ENCODE assay signal across 14 cellular contexts in the genomic region with DNA sequence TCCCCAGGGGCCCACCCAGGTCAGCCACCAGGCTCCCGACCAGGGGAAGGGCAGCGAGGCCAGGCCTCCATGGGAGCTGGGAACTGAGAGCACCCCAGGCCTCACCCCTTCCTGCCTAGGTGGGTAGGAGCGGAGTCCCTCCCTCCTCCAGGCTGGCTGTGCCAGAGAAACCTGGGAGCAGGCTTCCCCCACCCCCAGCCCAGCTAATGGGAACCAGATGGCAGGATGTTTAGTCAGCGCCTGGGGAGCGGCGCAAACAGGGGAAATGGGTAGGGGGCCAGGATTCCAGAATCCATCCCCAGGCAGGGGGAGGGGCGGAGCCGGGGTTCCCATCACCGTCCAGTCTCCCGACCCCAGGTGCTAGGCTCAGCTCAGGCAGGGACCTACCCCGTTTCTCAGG. TPM values are rescaled to one million over a fixed set of nuclear protein-coding genes. Genes with fewer than 3 reads are reported as not detected.
DNase-seq lines count a peak whose midpoint lies in the region; ATAC-seq and TF ChIP-seq lines count a peak whose summit lies in the region.
"Had no signal": no experiment of that assay in that cellular context is flagged by ENCODE, and none has a peak within 500 bp of the region (broad histone marks: within the 10 kb centered on the region; RNA-seq: fewer than 3 reads in every experiment).

No MANE protein-coding gene starts in this region.

- no peak overlapping the region for H2BK5ac ChIP-seq in mesenchymal stem cell (ENCODE audit: low read depth, low read length, poor library complexity, severe bottlenecking)

- H2AFZ ChIP-seq in mesenchymal stem cell (ENCODE audit: low read depth, low read length) = no peak overlapping the region

- H3K4me1 ChIP-seq in mesenchymal stem cell (ENCODE audit: control insufficient read depth, insufficient read depth, low read depth, low read length) = peaks cover 15% of the 10 kb centered on the region
- H3K4me1 ChIP-seq: prostate gland had no signal

- H3K4me2 ChIP-seq in mesenchymal stem cell (ENCODE audit: low read length, poor library complexity, severe bottlenecking) = no peak overlapping the region

- no peak for TF ChIP-seq CTCF in coronary artery (IDR thresholded peaks at IDR 0.05)

- H3K9ac ChIP-seq in mesenchymal stem cell (ENCODE audit: low read length) = peak overlapping the region; percentile 9

- H3K9me3 ChIP-seq in MG63 (no peaks in the 10 kb centered on the region), mesenchymal stem cell (ENCODE audit: control insufficient read depth, low read length) (no peaks in the 10 kb centered on the region)
- H3K9me3 ChIP-seq: prostate gland had no signal

- no peak overlapping the region for H3K4ac ChIP-seq in mesenchymal stem cell (ENCODE audit: low read depth in 1 of 2, low read length in 2 of 2)

- H3K23ac ChIP-seq in mesenchymal stem cell (ENCODE audit: low read length in 2 of 2) = no peak overlapping the region

- no peak overlapping the region for H3K14ac ChIP-seq in mesenchymal stem cell (ENCODE audit: low read length in 2 of 2)

- peak overlapping the region; percentile 78 to 91 for H3K27ac ChIP-seq in coronary artery
- H3K27ac ChIP-seq in mesenchymal stem cell (ENCODE audit: low read length, poor library complexity, severe bottlenecking) = no peak overlapping the region
- H3K27ac ChIP-seq: epithelial cell of prostate, prostate gland had no signal

- DNase-seq in AG08396 (ENCODE audit: low spot score) = peak; percentile 63
- peak; percentile 88 for DNase-seq in MG63
- no peak for DNase-seq in coronary artery (ENCODE audit: low spot score)
- no peak for DNase-seq in mesenchymal stem cell
- no peak for DNase-seq in medulla oblongata (ENCODE audit: extremely low spot score)
- DNase-seq in mesenteric fat pad (ENCODE audit: low spot score) = no peak
- no peak for DNase-seq in activated effector memory CD4-positive, alpha-beta T cell treated with Interleukin-2 at 50 U/mL for 16 hours
- DNase-seq: activated naive CD8-positive, alpha-beta T cell treated with anti-CD3 and anti-CD28 coated beads, Interleukin-2, amount 10 ng/mL, durations not matched to agents 7 days and 5 days; left colon had no signal

- peak overlapping the region; percentile 75 for H4K8ac ChIP-seq in mesenchymal stem cell (ENCODE audit: low read length)

- H3K27me3 ChIP-seq in MG63 = no peaks in the 10 kb centered on the region
- H3K27me3 ChIP-seq in mesenchymal stem cell (ENCODE audit: control insufficient read depth in 1 of 2, insufficient read depth in 1 of 2, low read length in 2 of 2) = peaks cover 0 to 4% of the 10 kb centered on the region in 2 experiments

- H3K36me3 ChIP-seq in MG63 (no peaks in the 10 kb centered on the region), mesenchymal stem cell (ENCODE audit: control insufficient read depth in 1 of 2, insufficient read depth in 2 of 2, low read depth in 1 of 2, low read length in 2 of 2) (no peaks in the 10 kb centered on the region)
- H3K36me3 ChIP-seq: prostate gland had no signal

- no peak for ATAC-seq in HG03025 (IDR thresholded peaks at IDR 0.05; ENCODE audit: low FRiP score, unreplicated experiment)
- ATAC-seq: left colon had no signal

- peak overlapping the region; percentile 19 for H2BK15ac ChIP-seq in mesenchymal stem cell (ENCODE audit: low read depth, poor library complexity, severe bottlenecking)

- H3K18ac ChIP-seq in mesenchymal stem cell (ENCODE audit: low read depth in 1 of 2, low read length in 2 of 2) = peak overlapping the region; percentile 32 to 33

- H2BK12ac ChIP-seq in mesenchymal stem cell (ENCODE audit: low read length in 2 of 2) = no peak overlapping the region

- no peak overlapping the region for H2AK5ac ChIP-seq in mesenchymal stem cell (ENCODE audit: low read length, severe bottlenecking)

- peak overlapping the region; percentile 49 for H2BK120ac ChIP-seq in mesenchymal stem cell (ENCODE audit: low read depth, low read length)

- peak overlapping the region; percentile 69 for H4K91ac ChIP-seq in mesenchymal stem cell (ENCODE audit: low read length)

- H3K4me3 ChIP-seq in MG63 (no peak overlapping the region), coronary artery (peak overlapping the region; percentile 47), mesenchymal stem cell (ENCODE audit: insufficient read depth in 1 of 2, low read depth in 1 of 2, low read length in 2 of 2) (peak overlapping the region in 1 of 2 experiments; percentile 24)
- H3K4me3 ChIP-seq: prostate gland had no signal

- 28% methylated on average over 8 of the region's 11 CpGs for WGBS in mesenchymal stem cell

- no peaks in the 10 kb centered on the region for H3K79me1 ChIP-seq in mesenchymal stem cell (replicated peaks; ENCODE audit: low read length, poor library complexity, severe bottlenecking)

RNA-seq across cellular contexts. Expression of a gene that starts 6.7 kb away (rescaled TPM):
- 42.4 and 101 TPM in 2 replicates for total RNA-seq in MG63 (2014; rRNA removed; shearing (Covaris generic); ENCODE audit: low replicate concordance)
- polyA plus RNA-seq in mesenchymal stem cell (2013, experiment 1 of 2) = 6.9 TPM
- polyA plus RNA-seq in mesenchymal stem cell (2013, experiment 2 of 2) = 7.2 TPM
- total RNA-seq in mesenteric fat pad = 22.1 TPM

RNA-seq across cellular contexts. Expression of a gene that starts 17.7 kb away (rescaled TPM):
- 35.9 and 94.7 TPM in 2 replicates for total RNA-seq in MG63 (2014; rRNA removed; shearing (Covaris generic); ENCODE audit: low replicate concordance)
- polyA plus RNA-seq in mesenchymal stem cell (2013, experiment 1 of 2) = 9.9 TPM
- polyA plus RNA-seq in mesenchymal stem cell (2013, experiment 2 of 2) = 8.6 TPM
- 72.1 TPM for total RNA-seq in mesenteric fat pad
- total RNA-seq: activated CD8-positive, alpha-beta memory T cell treated with anti-CD3 and anti-CD28 coated beads for 36 hours; activated naive CD8-positive, alpha-beta T cell treated with anti-CD3 and anti-CD28 coated beads, Interleukin-2, amount 10 ng/mL, durations not matched to agents 7 days and 5 days had no signal

RNA-seq across cellular contexts. Expression of a gene that starts 31.2 kb away (rescaled TPM):
- 12.0 TPM in 1 of 2 replicates, not detected in the other for total RNA-seq in MG63 (2014; rRNA removed; shearing (Covaris generic); ENCODE audit: low replicate concordance)
- 0.03 TPM for polyA plus RNA-seq in mesenchymal stem cell (2013, experiment 1 of 2)
- 0.10 TPM for polyA plus RNA-seq in mesenchymal stem cell (2013, experiment 2 of 2)
- 0.80 TPM for total RNA-seq in mesenteric fat pad

RNA-seq across cellular contexts. Expression of a gene that starts 40.4 kb away (rescaled TPM):
- 0.13 TPM in 1 of 2 replicates, not detected in the other for total RNA-seq in MG63 (2014; rRNA removed; shearing (Covaris generic); ENCODE audit: low replicate concordance)
- polyA plus RNA-seq in mesenchymal stem cell (2013, experiment 1 of 2) = 0.06 TPM
- polyA plus RNA-seq in mesenchymal stem cell (2013, experiment 2 of 2) = not detected
- total RNA-seq in mesenteric fat pad = not detected
- total RNA-seq: activated CD8-positive, alpha-beta memory T cell treated with anti-CD3 and anti-CD28 coated beads for 36 hours; activated naive CD8-positive, alpha-beta T cell treated with anti-CD3 and anti-CD28 coated beads, Interleukin-2, amount 10 ng/mL, durations not matched to agents 7 days and 5 days; ureter had no signal

Comparison
In these comparisons a context has a peak if more than half of its experiments do, and no peak if none do; other contexts are left out.
1. DNase-seq: peak in AG08396 (single experiment) and MG63 (single experiment); none in coronary artery (single experiment), mesenchymal stem cell (single experiment), medulla oblongata (single experiment), mesenteric fat pad (single experiment) and activated effector memory CD4-positive, alpha-beta T cell treated with Interleukin-2 at 50 U/mL for 16 hours (single experiment).